ENCODE assay signal across 9 cellular contexts in genomic region chr1:85289207-85289847, GRCh38. TPM values are rescaled to one million over a fixed set of nuclear protein-coding genes. Genes with fewer than 3 reads are reported as not detected.
DNase-seq lines count a peak whose midpoint lies in the region; ATAC-seq and TF ChIP-seq lines count a peak whose summit lies in the region.
"Had no signal": no experiment of that assay in that cellular context is flagged by ENCODE, and none has a peak within 500 bp of the region (broad histone marks: within the 10 kb centered on the region; RNA-seq: fewer than 3 reads in every experiment).

No MANE protein-coding gene starts in this region.

- ATAC-seq in heart right ventricle (no peak), HG03354 (IDR thresholded peaks at IDR 0.05; ENCODE audit: poor library complexity, severe bottlenecking, unreplicated experiment) (no peak)

- 92 to 93% methylated on average over 9 of the region's 9 CpGs for WGBS in heart right ventricle, 2 donors

- H3K4me3 ChIP-seq in cardiac muscle cell (no peak overlapping the region), heart right ventricle (no peak overlapping the region), epithelial cell of esophagus (ENCODE audit: low read length) (no peak overlapping the region), tibial artery (no peak overlapping the region)

- no peaks in the 10 kb centered on the region for H3K36me3 ChIP-seq in cardiac muscle cell
- no peaks in the 10 kb centered on the region for H3K36me3 ChIP-seq in heart right ventricle
- H3K36me3 ChIP-seq in tibial artery, result no peaks in the 10 kb centered on the region

- H3K4me1 ChIP-seq in cardiac muscle cell (ENCODE audit: low read depth) (peaks cover 28% of the 10 kb centered on the region), heart right ventricle (peaks cover 0 to 6% (median 0%) of the 10 kb centered on the region in 9 donors), tibial artery (no peaks in the 10 kb centered on the region)

- H3K27ac ChIP-seq in cardiac muscle cell (peak overlapping the region; percentile 85), heart right ventricle (peak overlapping the region in 1 of 10 donors; percentile 53), tibial artery (no peak overlapping the region)

- no peaks in the 10 kb centered on the region for H3K9me3 ChIP-seq in cardiac muscle cell (ENCODE audit: low read depth)
- H3K9me3 ChIP-seq in heart right ventricle, result no peaks in the 10 kb centered on the region
- no peaks in the 10 kb centered on the region for H3K9me3 ChIP-seq in tibial artery

- H3K27me3 ChIP-seq in cardiac muscle cell (no peaks in the 10 kb centered on the region), heart right ventricle (no peaks in the 10 kb centered on the region), tibial artery (no peaks in the 10 kb centered on the region)

- intact Hi-C loops in heart right ventricle (cut with DNase I), result no loop called here
- intact Hi-C loops in tibial artery (cut with DNase I; ENCODE audit: low total_unique reads), result no loop called here

- TF ChIP-seq CTCF in cardiac muscle cell (IDR thresholded peaks at IDR 0.05; ENCODE audit: low read depth, low read length), result no peak
- no peak for TF ChIP-seq CTCF in heart right ventricle (IDR thresholded peaks at IDR 0.05)
- TF ChIP-seq CTCF in epithelial cell of esophagus (IDR thresholded peaks at IDR 0.05; ENCODE audit: insufficient read depth, low read depth, low read length, missing control alignments), result no peak
- TF ChIP-seq CTCF in tibial artery (IDR thresholded peaks at IDR 0.05), result no peak

- DNase-seq in cardiac muscle cell (ENCODE audit: low read depth in 1 of 2, low spot score in 1 of 2), result peak in 1 of 2 donors; percentile 77
- DNase-seq in heart right ventricle, result no peak
- peak; percentile 96 for DNase-seq in NCI-H226
- DNase-seq in epithelial cell of esophagus (ENCODE audit: low read depth), result peak; percentile 99
- peak; percentile 76 for DNase-seq in ureter (ENCODE audit: low spot score)
- no peak for DNase-seq in cerebellum (ENCODE audit: low spot score)
- DNase-seq in tibial artery, result no peak
- DNase-seq: DND-41 had no signal

RNA-seq across cellular contexts. Expression of gene BCL10, which starts 12.9 kb away (rescaled TPM):
- total RNA-seq in cardiac muscle cell (11.7 and 12.8 TPM in 2 replicates), heart right ventricle (10 to 100 TPM in 3 of 10 donors, 1 to 10 TPM in 7; 6.2 to 15.3 (median 9.4) TPM), ureter (34.9 TPM), cerebellum (23.9 TPM)
- polyA plus RNA-seq in cardiac muscle cell (11.7 and 18.9 TPM in 2 replicates), heart right ventricle (1 to 10 TPM; 4.1 to 4.3 TPM)

RNA-seq across cellular contexts. Expression of gene C1orf52, which starts 29.9 kb away (rescaled TPM):
- total RNA-seq in cardiac muscle cell (63.4 and 71.6 TPM in 2 replicates), heart right ventricle (10 to 100 TPM; 12.8 to 21.3 (median 15.0) TPM), ureter (30.0 TPM), cerebellum (18.7 TPM)
- polyA plus RNA-seq in cardiac muscle cell (82.1 and 91.4 TPM in 2 replicates), heart right ventricle (10 to 100 TPM; 18.4 to 34.4 TPM)

Comparison
In these comparisons a context has a peak if more than half of its experiments do, and no peak if none do; other contexts are left out.
1. DNase-seq: peak in NCI-H226 (single experiment), epithelial cell of esophagus (single experiment) and ureter (single experiment); none in heart right ventricle (0 of 2), cerebellum (single experiment) and tibial artery (0 of 2).